ENCODE assay signal across 8 cellular contexts in the genomic region with DNA sequence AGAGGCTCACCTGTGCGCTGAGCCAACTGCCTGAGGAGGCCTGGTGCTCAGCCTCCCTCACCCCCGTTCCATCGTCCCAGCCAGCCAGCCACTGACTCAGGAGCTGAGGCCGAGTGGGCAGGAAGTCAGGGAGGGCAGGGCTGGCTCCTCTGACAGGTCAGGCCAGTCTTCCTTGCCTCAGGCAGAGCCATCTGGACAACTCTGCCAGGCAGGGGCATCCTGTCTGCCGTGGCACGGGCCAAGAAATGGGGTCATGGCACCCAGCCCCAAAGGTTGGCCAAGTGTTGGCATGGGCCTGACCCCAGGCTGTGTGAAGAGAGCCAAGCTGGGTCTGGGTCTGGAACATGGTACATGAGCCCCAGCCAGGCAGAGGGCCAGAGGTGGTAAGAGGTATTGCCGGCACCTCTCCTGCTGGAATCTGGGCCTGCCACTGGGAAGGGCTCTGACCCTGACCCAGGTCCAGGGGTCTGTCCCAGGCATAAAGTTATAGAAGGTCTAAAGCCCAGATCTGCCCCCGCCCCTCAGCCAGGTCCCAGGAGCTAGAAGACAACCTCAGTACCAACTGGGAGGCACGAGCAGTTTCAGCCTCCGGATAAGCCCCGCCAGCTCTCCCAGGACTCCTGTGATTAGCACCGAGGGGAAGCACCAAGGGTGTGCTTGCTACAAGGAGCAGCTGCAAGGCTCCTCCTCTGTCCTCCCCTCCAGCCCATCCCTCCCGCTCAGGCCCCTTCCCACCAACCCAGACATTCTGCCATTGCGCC. TPM values are rescaled to one million over a fixed set of nuclear protein-coding genes. Genes with fewer than 3 reads are reported as not detected.
DNase-seq lines count a peak whose midpoint lies in the region; ATAC-seq, FAIRE-seq and TF ChIP-seq lines count a peak whose summit lies in the region.
"Had no signal": no experiment of that assay in that cellular context is flagged by ENCODE, and none has a peak within 500 bp of the region (broad histone marks: within the 10 kb centered on the region; RNA-seq: fewer than 3 reads in every experiment).

No MANE protein-coding gene starts in this region.

- no peak for TF ChIP-seq RAD21 in HCT116 (IDR thresholded peaks at IDR 0.05; ENCODE audit: low read depth)

- H3K27ac ChIP-seq in HCT116 (ENCODE audit: low read depth, low read length), result peak overlapping the region; percentile 40; the same call in 1 of the 2 replicates
- peak overlapping the region; percentile 82 to 92 (median 85) for H3K27ac ChIP-seq in upper lobe of left lung

- no peak for FAIRE-seq in GM12892 (lab: Jason Lieb, UNC)

- DNase-seq in HCT116 (ENCODE audit: low read depth, low spot score) (no peak), islet precursor cell (peak; percentile 86), upper lobe of left lung (peak; percentile 56 to 70), GM12892 (ENCODE audit: insufficient read length) (no peak)
- DNase-seq: hippocampal formation had no signal

- intact Hi-C loops in HCT116 (cut with micrococcal nuclease), result no loop called here

- H3K9me3 ChIP-seq in HCT116 (ENCODE audit: control insufficient read depth in 1 of 2, insufficient read depth in 1 of 2, low read depth in 1 of 2, low read length in 2 of 2), result no peaks in the 10 kb centered on the region
- no peaks in the 10 kb centered on the region for H3K9me3 ChIP-seq in upper lobe of left lung

- CTCF ChIA-PET in HCT116 (lab: Charles Lee), result interaction anchor here (1.1 to 1.8 kb wide), 4 partner anchors 10 to 98 kb away, joined by 3 to 8 read pairs (median 4); no protein-coding TSS in a partner anchor

- POLR2A ChIA-PET in HCT116 (lab: Charles Lee), result interaction anchor here (0.6 kb wide), 1 partner anchor 76 kb away, joined by 4 read pairs; no protein-coding TSS in a partner anchor

- H3K27me3 ChIP-seq in HCT116 (ENCODE audit: insufficient read depth, low read length) (no peaks in the 10 kb centered on the region), upper lobe of left lung (no peaks in the 10 kb centered on the region)

- 0 out of 2 replicates have a peak overlapping the region, but pooled peaks have one; percentile 25 for H3K9ac ChIP-seq in HCT116 (ENCODE audit: low read length)

- H3K36me3 ChIP-seq in HCT116 (ENCODE audit: control insufficient read depth in 1 of 2, insufficient read depth in 2 of 2, low read length in 2 of 2), result no peaks in the 10 kb centered on the region
- H3K36me3 ChIP-seq in upper lobe of left lung, result peaks cover under 1 to 13% (median 13%) of the 10 kb centered on the region in 4 donors

- WGBS in upper lobe of left lung, 2 donors, result 73 to 79% methylated on average over 8 to 14 of the region's 14 CpGs

- no peak for TF ChIP-seq EP300 in upper lobe of left lung (IDR thresholded peaks at IDR 0.05)

- TF ChIP-seq CTCF in HCT116 (IDR thresholded peaks at IDR 0.05 in 2 of 3, conservative IDR thresholded peaks at IDR 0.05 in 1 of 3; ENCODE audit: borderline replicate concordance in 1 of 3, insufficient read depth in 1 of 3, low read depth in 2 of 3, low read length in 2 of 3), result no peak
- no peak for TF ChIP-seq CTCF in upper lobe of left lung (IDR thresholded peaks at IDR 0.05)

- H3K79me2 ChIP-seq in HCT116 (ENCODE audit: insufficient read depth, low read length), result peaks cover 8% of the 10 kb centered on the region; the same call in 1 of the 2 replicates

- H4K20me1 ChIP-seq in HCT116 (ENCODE audit: insufficient read depth), result no peaks in the 10 kb centered on the region

- H2AFZ ChIP-seq in HCT116 (ENCODE audit: low read depth, low read length, poor library complexity, severe bottlenecking), result no peak overlapping the region

- H3K4me1 ChIP-seq in HCT116 (ENCODE audit: control insufficient read depth in 1 of 2, insufficient read depth in 2 of 2, low read length in 2 of 2) (peaks cover 30 to 60% of the 10 kb centered on the region in 2 experiments), upper lobe of left lung (peaks cover 42 to 64% (median 53%) of the 10 kb centered on the region in 4 donors)

- no TSS peak for BruUV-seq in HCT116 (replicated peaks; lab: Mats Ljungman, UMichigan)

- RAD21 ChIA-PET in HCT116 (lab: Charles Lee; ENCODE audit: low non-redundant PET in 1 of 2, low total read pairs in 2 of 2, uncharacterized antibody in 2 of 2, unreplicated experiment in 2 of 2), result no interaction called here

- H3K4me3 ChIP-seq in HCT116 (replicated peaks in 1 of 2; ENCODE audit: low read depth in 1 of 2, low read length in 2 of 2) (no peak overlapping the region), upper lobe of left lung (no peak overlapping the region)

- peak overlapping the region; percentile 46 for H3K4me2 ChIP-seq in HCT116 (ENCODE audit: low read length)

- TF ChIP-seq POLR2A in HCT116 (IDR thresholded peaks at IDR 0.05; ENCODE audit: borderline replicate concordance, extremely low read depth, insufficient read depth, insufficient read length) (no peak), upper lobe of left lung (IDR thresholded peaks at IDR 0.05) (no peak), GM12892 (IDR thresholded peaks at IDR 0.05; ENCODE audit: low read depth, low read length) (no peak)

- H3K9me2 ChIP-seq in HCT116 (ENCODE audit: insufficient read depth), result no peaks in the 10 kb centered on the region

- ATAC-seq in HCT116 (no peak), SK-N-SH treated with all-trans-retinoic acid at 6 μM for 48 hours (peak; percentile 58), upper lobe of left lung (ENCODE audit: low FRiP score in 2 of 2) (no peak), HG02678 (IDR thresholded peaks at IDR 0.05; ENCODE audit: unreplicated experiment) (no peak), GM19324 (IDR thresholded peaks at IDR 0.05; ENCODE audit: low FRiP score, unreplicated experiment) (no peak)

TF ChIP-seq in HCT116, 20 proteins besides CTCF, POLR2A, EP300 and RAD21:
- no peak for TF ChIP-seq EZH2phosphoT487 (IDR thresholded peaks at IDR 0.05; ENCODE audit: borderline replicate concordance)
- TF ChIP-seq, protein P1, sequence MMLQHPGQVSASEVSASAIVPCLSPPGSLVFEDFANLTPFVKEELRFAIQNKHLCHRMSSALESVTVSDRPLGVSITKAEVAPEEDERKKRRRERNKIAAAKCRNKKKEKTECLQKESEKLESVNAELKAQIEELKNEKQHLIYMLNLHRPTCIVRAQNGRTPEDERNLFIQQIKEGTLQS (IDR thresholded peaks at IDR 0.05), result no peak
- TF ChIP-seq ELF1 (IDR thresholded peaks at IDR 0.05; ENCODE audit: borderline replicate concordance, low read depth), result no peak

TF ChIP-seq in SK-N-SH treated with all-trans-retinoic acid at 6 μM for 48 hours, 23 proteins besides CTCF, POLR2A, EP300 and RAD21:
- TF ChIP-seq ZC3H10 (CRISPR knock-in tag; IDR thresholded peaks at IDR 0.05), result no peak
- TF ChIP-seq TCF4 (CRISPR knock-in tag; IDR thresholded peaks at IDR 0.05; ENCODE audit: borderline replicate concordance), result 0 out of 2 replicates have a peak, but pooled peaks have one; percentile 27

RNA-seq across cellular contexts. Expression of a gene that starts 2.5 kb away (rescaled TPM):
- total RNA-seq in HCT116 (2021; ENCODE audit: unreplicated experiment) (6.3 TPM), upper lobe of left lung (10 to 100 TPM; 11.4 to 40.6 (median 30.2) TPM)
- polyA plus RNA-seq in HCT116 (2012), result 6.7 and 7.4 TPM in 2 replicates
- not detected for polyA plus RNA-seq in GM12892 (2012; ENCODE audit: missing spikeins)

RNA-seq across cellular contexts. Expression of a gene that starts 18.1 kb away (rescaled TPM):
- total RNA-seq in HCT116 (2021; ENCODE audit: unreplicated experiment) (102 TPM), upper lobe of left lung (10 to 100 TPM; 45.5 to 71.8 (median 62.6) TPM)
- polyA plus RNA-seq in HCT116 (2012), result 98.6 and 111 TPM in 2 replicates
- 27.7 TPM for polyA plus RNA-seq in GM12892 (2012; ENCODE audit: missing spikeins)

RNA-seq across cellular contexts. Expression of a gene that starts 47.2 kb away (rescaled TPM):
- total RNA-seq in HCT116 (2021; ENCODE audit: unreplicated experiment) (21.3 TPM), upper lobe of left lung (100 to 1,000 TPM in 2 of 6 donors, 10 to 100 TPM in 4; 42.9 to 235 (median 69.0) TPM)
- polyA plus RNA-seq in HCT116 (2012), result 9.7 and 11.0 TPM in 2 replicates
- 26.5 TPM for polyA plus RNA-seq in GM12892 (2012; ENCODE audit: missing spikeins)

RNA-seq across cellular contexts. Expression of a gene that starts 53.3 kb away (rescaled TPM):
- total RNA-seq in HCT116 (2021; ENCODE audit: unreplicated experiment) (18.2 TPM), upper lobe of left lung (10 to 100 TPM; 10.5 to 35.2 (median 22.6) TPM)
- polyA plus RNA-seq in HCT116 (2012), result 15.5 and 15.6 TPM in 2 replicates
- 0.42 TPM for polyA plus RNA-seq in GM12892 (2012; ENCODE audit: missing spikeins)

RNA-seq across cellular contexts. Expression of a gene that starts 56.5 kb away (rescaled TPM):
- total RNA-seq in HCT116 (2021; ENCODE audit: unreplicated experiment) (93.3 TPM), upper lobe of left lung (10 to 100 TPM; 31.2 to 61.8 (median 36.6) TPM)
- 81.3 and 81.4 TPM in 2 replicates for polyA plus RNA-seq in HCT116 (2012)
- polyA plus RNA-seq in GM12892 (2012; ENCODE audit: missing spikeins), result 52.0 TPM

Comparison
In these comparisons a context has a peak if more than half of its experiments do, and no peak if none do; other contexts are left out.
1. DNase-seq: peak in islet precursor cell (single experiment) and upper lobe of left lung (2 of 2); none in HCT116 (single experiment) and GM12892 (single experiment).